8 cellular contexts compared by ENCODE assay signal in the genomic region with DNA sequence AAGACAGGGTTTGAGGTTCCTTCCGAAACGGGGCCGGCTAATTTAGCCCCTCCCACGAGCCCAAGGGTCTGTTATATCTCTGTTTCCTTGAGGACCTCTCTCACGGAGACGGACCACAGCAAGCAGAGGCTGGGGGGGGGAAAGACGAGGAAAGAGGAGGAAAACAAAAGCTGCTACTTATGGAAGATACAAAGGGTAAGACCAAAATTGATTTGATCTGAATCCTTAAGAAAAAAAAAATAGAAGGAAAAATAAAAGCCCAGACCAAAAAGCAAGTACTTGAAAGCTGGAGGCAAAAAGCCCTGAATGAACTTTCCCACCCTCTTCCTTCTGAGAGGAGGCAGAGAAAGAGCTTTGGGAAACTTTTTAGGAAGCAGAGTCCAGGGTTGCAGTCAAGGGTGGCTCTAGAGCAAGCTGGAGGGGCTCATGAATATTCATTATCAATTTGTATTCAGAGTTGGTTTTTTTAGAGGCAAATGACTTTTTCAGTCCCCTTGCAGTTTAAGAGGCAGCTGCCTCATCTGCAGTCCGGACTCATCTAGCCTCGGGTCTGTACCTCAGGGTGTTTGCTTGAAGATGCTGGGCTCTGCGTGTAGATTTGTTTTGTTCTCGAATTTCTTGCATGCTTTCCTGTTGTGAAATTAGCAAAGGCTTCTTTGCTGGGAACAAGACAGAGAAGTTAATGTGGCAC. TPM values are rescaled to one million over a fixed set of nuclear protein-coding genes. Genes with fewer than 3 reads are reported as not detected.
A peak's percentile ranks its signal among the peaks of the same experiment; 100 is the strongest.
DNase-seq lines count a peak whose midpoint lies in the region; ATAC-seq and TF ChIP-seq lines count a peak whose summit lies in the region.

A gene with protein sequence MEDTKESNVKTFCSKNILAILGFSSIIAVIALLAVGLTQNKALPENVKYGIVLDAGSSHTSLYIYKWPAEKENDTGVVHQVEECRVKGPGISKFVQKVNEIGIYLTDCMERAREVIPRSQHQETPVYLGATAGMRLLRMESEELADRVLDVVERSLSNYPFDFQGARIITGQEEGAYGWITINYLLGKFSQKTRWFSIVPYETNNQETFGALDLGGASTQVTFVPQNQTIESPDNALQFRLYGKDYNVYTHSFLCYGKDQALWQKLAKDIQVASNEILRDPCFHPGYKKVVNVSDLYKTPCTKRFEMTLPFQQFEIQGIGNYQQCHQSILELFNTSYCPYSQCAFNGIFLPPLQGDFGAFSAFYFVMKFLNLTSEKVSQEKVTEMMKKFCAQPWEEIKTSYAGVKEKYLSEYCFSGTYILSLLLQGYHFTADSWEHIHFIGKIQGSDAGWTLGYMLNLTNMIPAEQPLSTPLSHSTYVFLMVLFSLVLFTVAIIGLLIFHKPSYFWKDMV (plus strand): TSS at position 103 of the 691 bp plus-strand sequence. CDS start 77 bp downstream, at position 180.

- no peaks in the 10 kb centered on the region for H3K4me1 ChIP-seq in ectodermal cell (ENCODE audit: control insufficient read depth, insufficient read depth, low read length)
- peaks cover 61% of the 10 kb centered on the region for H3K4me1 ChIP-seq in mononuclear cell (ENCODE audit: insufficient read depth, low read length)
- peaks cover 0 to 5% of the 10 kb centered on the region in 2 donors for H3K4me1 ChIP-seq in uterus

- DNase-seq in MV-4-11 (lab: John Stamatoyannopoulos, UW) (peak; percentile 66), uterus (no peak), DMS79 (lab: John Stamatoyannopoulos, UW) (no peak), SHP77 (lab: John Stamatoyannopoulos, UW) (no peak), WERI-Rb-1 (no peak)

- WGBS in ectodermal cell, 2 experiments: 8 to 12% methylated on average over 11 of the region's 11 CpGs

- TF ChIP-seq CTCF in uterus (IDR thresholded peaks at IDR 0.05) (no peak), WERI-Rb-1 (IDR thresholded peaks at IDR 0.05; ENCODE audit: low read depth, low read length) (no peak)

- peak in 1 of 2 donors; percentile 50 for TF ChIP-seq POLR2A in uterus (IDR thresholded peaks at IDR 0.05)

- no peaks in the 10 kb centered on the region for H3K9me3 ChIP-seq in ectodermal cell (ENCODE audit: control insufficient read depth, low read length)
- H3K9me3 ChIP-seq in mononuclear cell (ENCODE audit: low read depth, low read length): no peaks in the 10 kb centered on the region
- H3K9me3 ChIP-seq in uterus: no peaks in the 10 kb centered on the region
- H3K9me3 ChIP-seq in WERI-Rb-1 (ENCODE audit: severe bottlenecking): no peaks in the 10 kb centered on the region

- intact Hi-C loops in uterus (cut with DNase I; ENCODE audit: low total_unique reads): no loop called here

- no peaks in the 10 kb centered on the region for H3K36me3 ChIP-seq in ectodermal cell (ENCODE audit: control insufficient read depth, insufficient read depth, low read length)
- no peaks in the 10 kb centered on the region for H3K36me3 ChIP-seq in uterus
- H3K36me3 ChIP-seq in WERI-Rb-1: no peaks in the 10 kb centered on the region

- no peak within 1 kb of the TSS for H3K27ac ChIP-seq in ectodermal cell (ENCODE audit: insufficient read depth, low read depth, low read length, poor library complexity, severe bottlenecking)
- H3K27ac ChIP-seq in uterus: peak within 1 kb of the TSS; percentile 74 to 92
- H3K27ac ChIP-seq in WERI-Rb-1: no peak within 1 kb of the TSS

- H3K27me3 ChIP-seq in ectodermal cell (ENCODE audit: control insufficient read depth, insufficient read depth, low read length, poor library complexity, severe bottlenecking) (no peaks in the 10 kb centered on the region), mononuclear cell (ENCODE audit: insufficient read depth, low read length) (no peaks in the 10 kb centered on the region), uterus (no peaks in the 10 kb centered on the region), WERI-Rb-1 (ENCODE audit: insufficient read depth, low read depth, severe bottlenecking) (no peaks in the 10 kb centered on the region)

- peak; percentile 23 for ATAC-seq in GM18858 (IDR thresholded peaks at IDR 0.05; ENCODE audit: unreplicated experiment)

- H3K4me3 ChIP-seq in ectodermal cell (ENCODE audit: insufficient read depth, low read depth, low read length) (peak within 1 kb of the TSS; percentile 7), mononuclear cell (ENCODE audit: low read length) (peak within 1 kb of the TSS; percentile 49), uterus (peak within 1 kb of the TSS; percentile 25 to 44), WERI-Rb-1 (ENCODE audit: low read depth, low read length) (no peak within 1 kb of the TSS)

RNA-seq across cellular contexts. Expression of the gene that starts here (rescaled TPM):
- 0.30 TPM for polyA plus RNA-seq in ectodermal cell (2013, experiment 1 of 4)
- polyA plus RNA-seq in ectodermal cell (2013, experiment 2 of 4): 0.46 TPM
- polyA plus RNA-seq in ectodermal cell (2013, experiment 3 of 4): 0.21 TPM
- polyA plus RNA-seq in ectodermal cell (2013, experiment 4 of 4): 0.49 TPM
- 30.1 TPM for total RNA-seq in mononuclear cell
- total RNA-seq in uterus: 10 to 100 TPM; 42.4 to 99.5 (median 69.5) TPM

Comparison
In these comparisons a context has a peak if more than half of its experiments do, and no peak if none do; other contexts are left out.
1. H3K27ac ChIP-seq: peak in uterus (2 of 2); none in ectodermal cell (single experiment) and WERI-Rb-1 (single experiment).